In the genomic region with DNA sequence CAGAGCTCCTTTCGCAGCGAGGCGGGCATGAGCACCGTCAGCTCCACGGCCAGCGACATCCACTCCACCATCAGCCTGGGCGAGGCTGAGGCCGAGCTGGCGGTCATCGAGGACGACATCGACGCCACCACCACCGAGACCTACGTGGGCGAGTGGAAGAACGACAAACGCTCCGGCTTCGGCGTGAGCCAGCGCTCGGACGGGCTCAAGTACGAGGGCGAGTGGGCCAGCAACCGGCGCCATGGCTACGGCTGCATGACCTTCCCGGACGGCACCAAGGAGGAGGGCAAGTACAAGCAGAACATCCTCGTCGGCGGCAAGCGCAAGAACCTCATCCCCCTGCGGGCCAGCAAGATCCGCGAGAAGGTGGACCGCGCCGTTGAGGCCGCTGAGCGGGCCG, we compare ENCODE assay signal across 29 cellular contexts. TPM values are rescaled to one million over a fixed set of nuclear protein-coding genes. Genes with fewer than 3 reads are reported as not detected.
"Had no signal": no experiment of that assay in that cellular context is flagged by ENCODE, and none has a peak within 500 bp of the region (broad histone marks: within the 10 kb centered on the region; RNA-seq: fewer than 3 reads in every experiment).

No MANE protein-coding gene starts in this region.

- H3K4me2 ChIP-seq: neural progenitor cell, smooth muscle cell had no signal

- H3K4me1 ChIP-seq: neural progenitor cell, pancreas, prostate gland, right atrium auricular region, spleen, testis, transverse colon, upper lobe of right lung, uterus had no signal

- FAIRE-seq: pancreas had no signal

- ATAC-seq: naive thymus-derived CD4-positive, alpha-beta T cell; natural killer cell; pancreas; sciatic nerve; stimulated activated memory B cell treated with anti-CD40 and anti-IgM and Interleukin-4, amounts not matched to agents 10 μg/mL and 1 μg/mL and 100 μg/mL, for 72 hours; stimulated activated naive CD8-positive, alpha-beta T cell treated with anti-CD3 and anti-CD28 coated beads, Interleukin-15, amount 100 ng/mL, for 72 hours; stimulated activated naive CD8-positive, alpha-beta T cell treated with anti-CD3 and anti-CD28 coated beads, Interleukin-15, Interleukin-2, amounts not matched to agents 100 U/mL and 50 U/mL, for 24 hours; upper lobe of right lung had no signal

- H3K27ac ChIP-seq: neural progenitor cell, neutrophil, pancreas, prostate gland, right atrium auricular region, skin epidermis, spleen, suprapubic skin, testis, tibial artery, transverse colon, upper lobe of right lung, uterus had no signal

- H2AFZ ChIP-seq: neural progenitor cell had no signal

- DNase-seq: naive thymus-derived CD4-positive, alpha-beta T cell; natural killer cell; nucleus accumbens; retina; spleen; stimulated activated CD4-positive, alpha-beta T cell treated with anti-CD3 and anti-CD28 coated beads, Interleukin-12 subunit alpha, Interleukin-12 subunit beta, amount 100 ng/mL, for 4 hours; stimulated activated CD4-positive, alpha-beta T cell treated with anti-CD3 and anti-CD28 coated beads, Interleukin-1b, Interleukin-23, amount 100 ng/mL, for 48 hours; stimulated activated CD4-positive, alpha-beta T cell treated with anti-CD3 and anti-CD28 coated beads, Interleukin-4, amount 100 ng/mL, for 1 hour; stimulated activated CD4-positive, alpha-beta T cell treated with anti-CD3 and anti-CD28 coated beads, Interleukin-4, amount 100 ng/mL, for 4 hours; stimulated activated CD8-positive, alpha-beta memory T cell treated with anti-CD3 and anti-CD28 coated beads, Interleukin-4, amount 100 ng/mL, for 48 hours; stimulated activated naive CD4-positive, alpha-beta T cell; stimulated activated naive CD8-positive, alpha-beta T cell treated with anti-CD3 and anti-CD28 coated beads, Interleukin-15, amount 100 ng/mL, for 72 hours; stimulated activated naive CD8-positive, alpha-beta T cell treated with anti-CD3 and anti-CD28 coated beads, Interleukin-15, Interleukin-2, amounts not matched to agents 100 U/mL and 50 U/mL, for 24 hours; substantia nigra; testis; tibial artery; transverse colon; upper lobe of right lung; uterus had no signal

- H3K4me3 ChIP-seq: neural progenitor cell, pancreas, prostate gland, right atrium auricular region, skin epidermis, smooth muscle cell, spleen, suprapubic skin, testis, tibial artery, transverse colon, upper lobe of right lung, uterus had no signal

- H3K36me3 ChIP-seq: neural progenitor cell, neutrophil, pancreas, prostate gland, right atrium auricular region, spleen, suprapubic skin, tibial artery, transverse colon, upper lobe of right lung, uterus had no signal

- H3K27me3 ChIP-seq: neural progenitor cell, right atrium auricular region, testis, uterus had no signal

- H3K9me3 ChIP-seq: neutrophil, pancreas, prostate gland, right atrium auricular region, suprapubic skin, testis, tibial artery, transverse colon, upper lobe of right lung, uterus had no signal

- H3K9ac ChIP-seq: neural progenitor cell had no signal

RNA-seq across cellular contexts. Expression of a gene that starts 42.3 kb away (rescaled TPM):
- total RNA-seq: naive thymus-derived CD4-positive, alpha-beta T cell; natural killer cell; spleen; suprapubic skin had no signal
- polyA plus RNA-seq: naive thymus-derived CD4-positive, alpha-beta T cell had no signal
